ENCODE assay signal across 1 cellular context in genomic region chr11:63920126-63920869, GRCh38.
TF ChIP-seq lines count a peak whose summit lies in the region.

No MANE protein-coding gene starts in this region.

TF ChIP-seq in HepG2, 621 proteins besides CTCF, POLR2A, EP300 and RAD21 (continued from another document):
- TF ChIP-seq ZSCAN5A (CRISPR knock-in tag; IDR thresholded peaks at IDR 0.05; ENCODE audit: borderline replicate concordance) (no peak), KAT7 (CRISPR knock-in tag; IDR thresholded peaks at IDR 0.05; ENCODE audit: borderline replicate concordance) (no peak), KDM3A (CRISPR knock-in tag; IDR thresholded peaks at IDR 0.05; ENCODE audit: low read depth) (no peak), NAIF1 (CRISPR knock-in tag; IDR thresholded peaks at IDR 0.05; ENCODE audit: borderline replicate concordance) (0 out of 2 replicates have a peak, but pooled peaks have one; percentile 37), ATF7 (IDR thresholded peaks at IDR 0.05) (no peak), ATF7 (CRISPR knock-in tag; IDR thresholded peaks at IDR 0.05) (no peak), GATAD1 (CRISPR knock-in tag; IDR thresholded peaks at IDR 0.05) (no peak), ARID4A (CRISPR knock-in tag; IDR thresholded peaks at IDR 0.05; ENCODE audit: borderline replicate concordance) (no peak), SMAD3 (CRISPR knock-in tag; IDR thresholded peaks at IDR 0.05) (no peak), CSRNP2 (CRISPR knock-in tag; conservative IDR thresholded peaks at IDR 0.05; ENCODE audit: low read depth) (no peak), ZBTB37 (CRISPR knock-in tag; IDR thresholded peaks at IDR 0.05) (0 out of 2 replicates have a peak, but pooled peaks have one; percentile 16), ETV6 (CRISPR knock-in tag; conservative IDR thresholded peaks at IDR 0.05) (no peak), ZNF101 (CRISPR knock-in tag; IDR thresholded peaks at IDR 0.05; ENCODE audit: borderline replicate concordance, low read depth) (no peak), ZMYM2 (CRISPR knock-in tag; IDR thresholded peaks at IDR 0.05) (no peak), NBN (conservative IDR thresholded peaks at IDR 0.05) (no peak), JUNB (CRISPR knock-in tag; IDR thresholded peaks at IDR 0.05; ENCODE audit: borderline replicate concordance) (no peak), ARID5B (CRISPR knock-in tag; IDR thresholded peaks at IDR 0.05) (no peak), ZBTB43 (CRISPR knock-in tag; conservative IDR thresholded peaks at IDR 0.05) (no peak), ZNF451 (CRISPR knock-in tag; IDR thresholded peaks at IDR 0.05) (no peak), HOXA5 (CRISPR knock-in tag; IDR thresholded peaks at IDR 0.05) (peak; percentile 61; the same call in 1 of the 2 replicates), ZNF275 (CRISPR knock-in tag; IDR thresholded peaks at IDR 0.05; ENCODE audit: borderline replicate concordance) (0 out of 2 replicates have a peak, but pooled peaks have one; percentile 44), ATF3 (CRISPR knock-in tag; IDR thresholded peaks at IDR 0.05) (no peak), ZNF441 (CRISPR knock-in tag; IDR thresholded peaks at IDR 0.05; ENCODE audit: borderline replicate concordance) (no peak), ATF5 (CRISPR knock-in tag; IDR thresholded peaks at IDR 0.05; ENCODE audit: low read depth) (no peak), ZNF552 (CRISPR knock-in tag; IDR thresholded peaks at IDR 0.05; ENCODE audit: borderline replicate concordance) (no peak), ZKSCAN8 (CRISPR knock-in tag; IDR thresholded peaks at IDR 0.05; ENCODE audit: borderline replicate concordance) (peak; percentile 99), ZNF839 (CRISPR knock-in tag; IDR thresholded peaks at IDR 0.05; ENCODE audit: borderline replicate concordance) (no peak), SALL1 (CRISPR knock-in tag; IDR thresholded peaks at IDR 0.05) (peak; percentile 35; the same call in 1 of the 2 replicates), SMAD9 (CRISPR knock-in tag; IDR thresholded peaks at IDR 0.05) (no peak; the same call in 1 of the 2 replicates)
